ENCODE assay signal across 8 cellular contexts in genomic region chr11:11787305-11788066, GRCh38. TPM values are rescaled to one million over a fixed set of nuclear protein-coding genes. Genes with fewer than 3 reads are reported as not detected.
DNase-seq lines count a peak whose midpoint lies in the region; ATAC-seq and TF ChIP-seq lines count a peak whose summit lies in the region.

No MANE protein-coding gene starts in this region.

- H3K9me3 Mint-ChIP-seq in neural crest cell = no peaks in the 10 kb centered on the region

- peaks cover 5% of the 10 kb centered on the region for H3K4me1 Mint-ChIP-seq in neural crest cell

- no peaks in the 10 kb centered on the region for H3K36me3 ChIP-seq in IMR-90 (ENCODE audit: control insufficient read depth, insufficient read depth, low read length)
- no peaks in the 10 kb centered on the region for H3K36me3 ChIP-seq in PC-9 (ENCODE audit: low read depth)
- no peaks in the 10 kb centered on the region for H3K36me3 ChIP-seq in fibroblast of lung (ENCODE audit: control insufficient read depth, insufficient read depth, low read length)

- in situ Hi-C loops in IMR-90 (cut with MboI; ENCODE audit: low sequenced_read_pairs) = loop anchor here (5.0 kb wide), 3 partner anchors 760 to 995 kb away; no protein-coding TSS in a partner anchor

- H3K4me1 ChIP-seq in IMR-90 (ENCODE audit: control insufficient read depth, insufficient read depth, low read length) = no peaks in the 10 kb centered on the region
- no peaks in the 10 kb centered on the region for H3K4me1 ChIP-seq in PC-9 (replicated peaks; ENCODE audit: insufficient read depth)
- no peaks in the 10 kb centered on the region for H3K4me1 ChIP-seq in fibroblast of lung (ENCODE audit: control insufficient read depth, extremely low read depth, insufficient read depth, low read length)

- H3K9ac ChIP-seq in IMR-90 (ENCODE audit: low read depth, low read length) = no peak overlapping the region
- no peak overlapping the region for H3K9ac ChIP-seq in fibroblast of lung (ENCODE audit: insufficient read depth, low read length)

- H3K9me1 ChIP-seq in IMR-90 (ENCODE audit: insufficient read depth, low read length) = no peaks in the 10 kb centered on the region

- intact Hi-C loops in IMR-90 (cut with micrococcal nuclease) (loop anchor here (1.0 to 10.0 kb wide), 7 partner anchors 523 to 1017 kb away; partner anchors contain the start of gene ZBED5), PC-9 (cut with micrococcal nuclease; ENCODE audit: unreplicated experiment) (loop anchor here (1.0 to 5.0 kb wide), 3 partner anchors 759 to 1017 kb away; no protein-coding TSS in a partner anchor)

- no peak overlapping the region for H3K4me3 Mint-ChIP-seq in neural crest cell

- H3K4me2 ChIP-seq in IMR-90 (ENCODE audit: low read depth, low read length) (no peak overlapping the region), PC-9 (no peak overlapping the region), fibroblast of lung (ENCODE audit: extremely low read depth, insufficient read depth, low read length) (no peak overlapping the region)

- POLR2A ChIA-PET in IMR-90 (lab: Charles Lee; ENCODE audit: unreplicated experiment) = interaction anchor here (1.0 kb wide), 1 partner anchor 854 kb away, joined by 3 read pairs; no protein-coding TSS in a partner anchor
- POLR2A ChIA-PET in PC-9 (lab: Charles Lee; ENCODE audit: unreplicated experiment) = no interaction called here

- no peak overlapping the region for H3K27ac Mint-ChIP-seq in neural crest cell (ENCODE audit: unreplicated experiment)

- DNase-seq in 8988T (peak; percentile 12), IMR-90 (peak; percentile 70), PC-9 (peak; percentile 41 to 46), fibroblast of lung (ENCODE audit: low read depth in 2 of 2) (peak; percentile 53 to 78), neural crest cell (ENCODE audit: low read depth, low spot score) (peak; percentile 86), stromal cell of bone marrow (ENCODE audit: low read depth) (peak; percentile 35)
- peak; percentile 66 for DNase-seq in activated T-cell treated with anti-CD3 and anti-CD28 coated beads, Interleukin-2, amount 50 U/mL, for 1 hour

- TF ChIP-seq CTCF in IMR-90 (conservative IDR thresholded peaks at IDR 0.05; ENCODE audit: low read depth, low read length) = peak; percentile 94
- TF ChIP-seq CTCF in PC-9 (conservative IDR thresholded peaks at IDR 0.05) = peak; percentile 79
- peak; percentile 87 to 88 for TF ChIP-seq CTCF in fibroblast of lung (conservative IDR thresholded peaks at IDR 0.05 in 1 of 2, IDR thresholded peaks at IDR 0.05 in 1 of 2; ENCODE audit: low read depth in 1 of 2, low read length in 2 of 2)
- peak; percentile 97 for TF ChIP-seq CTCF in neural crest cell (conservative IDR thresholded peaks at IDR 0.05)

- H3K9me3 ChIP-seq in IMR-90 (ENCODE audit: control insufficient read depth, insufficient read depth, low read length) (no peaks in the 10 kb centered on the region), PC-9 (ENCODE audit: insufficient read depth, low read depth) (no peaks in the 10 kb centered on the region), fibroblast of lung (ENCODE audit: control insufficient read depth, insufficient read depth, low read depth, low read length) (no peaks in the 10 kb centered on the region)

- H3K27me3 Mint-ChIP-seq in neural crest cell (ENCODE audit: low read depth) = no peaks in the 10 kb centered on the region

- H3K79me1 ChIP-seq in IMR-90 (ENCODE audit: low read depth in 1 of 2, low read length in 2 of 2) = no peaks in the 10 kb centered on the region

- no peak for TF ChIP-seq POLR2A in IMR-90 (IDR thresholded peaks at IDR 0.05; ENCODE audit: low read depth, low read length)

- no peaks in the 10 kb centered on the region for H3K9me2 ChIP-seq in PC-9 (ENCODE audit: insufficient read depth)

- H3K27ac ChIP-seq in IMR-90 (ENCODE audit: insufficient read depth, low read length) = no peak overlapping the region
- no peak overlapping the region for H3K27ac ChIP-seq in PC-9
- no peak overlapping the region for H3K27ac ChIP-seq in fibroblast of lung (ENCODE audit: insufficient read depth, low read length)

- H4K20me1 ChIP-seq in IMR-90 (ENCODE audit: insufficient read depth, low read length) (no peaks in the 10 kb centered on the region), PC-9 (ENCODE audit: insufficient read depth) (no peaks in the 10 kb centered on the region), fibroblast of lung (ENCODE audit: control insufficient read depth, extremely low read depth, insufficient read depth, low read length) (no peaks in the 10 kb centered on the region)

- H3K23ac ChIP-seq in IMR-90 (ENCODE audit: low read depth, low read length) = no peak overlapping the region

- H3K4me3 ChIP-seq in IMR-90 (ENCODE audit: insufficient read depth, low read depth, low read length) (no peak overlapping the region), PC-9 (no peak overlapping the region), fibroblast of lung (replicated peaks in 1 of 4; ENCODE audit: control extremely low read depth in 1 of 4, insufficient read depth in 1 of 4, low read depth in 3 of 4, low read length in 4 of 4) (no peak overlapping the region)

- peak; percentile 95 for TF ChIP-seq RAD21 in IMR-90 (IDR thresholded peaks at IDR 0.05; ENCODE audit: low read length)

- ATAC-seq in GM18498 (IDR thresholded peaks at IDR 0.05; ENCODE audit: unreplicated experiment) (peak; percentile 70), IMR-90 (ENCODE audit: low read depth) (peak; percentile 96)

- no peak overlapping the region for H3K14ac ChIP-seq in IMR-90 (replicated peaks; ENCODE audit: low read depth, low read length)

- no peak overlapping the region for H3K18ac ChIP-seq in IMR-90 (ENCODE audit: low read depth, low read length)

- CTCF ChIA-PET in IMR-90 (lab: Yijun Ruan, JAX) = interaction anchor here (0.7 to 2.5 kb wide), 14 partner anchors 11 to 1017 kb away, joined by 3 to 13 read pairs (median 4); no protein-coding TSS in a partner anchor
- CTCF ChIA-PET in PC-9 (lab: Charles Lee) = interaction anchor here (1.1 to 2.7 kb wide), 4 partner anchors 257 to 1017 kb away, joined by 5 to 20 read pairs (median 8); no protein-coding TSS in a partner anchor

- no peaks in the 10 kb centered on the region for H3K36me3 Mint-ChIP-seq in neural crest cell (ENCODE audit: low read depth)

- H4K5ac ChIP-seq in IMR-90 (ENCODE audit: low read depth, low read length) = no peak overlapping the region

- H2AFZ ChIP-seq in IMR-90 (replicated peaks; ENCODE audit: low read length, poor library complexity) (peak overlapping the region; percentile 10), PC-9 (no peak overlapping the region), fibroblast of lung (ENCODE audit: low read length) (no peak overlapping the region)

- H3K56ac ChIP-seq in IMR-90 (ENCODE audit: extremely low read depth, insufficient read depth, low read length) = no peak overlapping the region

- H2BK120ac ChIP-seq in IMR-90 (ENCODE audit: low read depth, low read length) = no peak overlapping the region

- H2AK5ac ChIP-seq in IMR-90 (ENCODE audit: low read depth, low read length) = no peak overlapping the region

- no peaks in the 10 kb centered on the region for H3F3A ChIP-seq in PC-9 (ENCODE audit: insufficient read depth, low read depth)

- H3K27me3 ChIP-seq in IMR-90 (ENCODE audit: control insufficient read depth, insufficient read depth, low read length) = peaks cover 13% of the 10 kb centered on the region
- peaks cover 10% of the 10 kb centered on the region; the same call in 1 of the 2 replicates for H3K27me3 ChIP-seq in PC-9 (ENCODE audit: insufficient read depth, low read depth)
- no peaks in the 10 kb centered on the region for H3K27me3 ChIP-seq in fibroblast of lung (ENCODE audit: control insufficient read depth, insufficient read depth, low read length)

- no CpG with 5 or more reads among the region's 7 CpGs for WGBS in IMR-90 (ENCODE audit: extremely low coverage in 2 of 2, insufficient read length in 1 of 2), 2 experiments

- H4K91ac ChIP-seq in IMR-90 (ENCODE audit: insufficient read depth, low read depth, low read length) = no peak overlapping the region

- no TSS peak for BruUV-seq in IMR-90 (replicated peaks; lab: Mats Ljungman, UMichigan)
- BruUV-seq in PC-9 (replicated peaks; lab: Mats Ljungman, UMichigan) = no TSS peak

- no peak overlapping the region for H2BK15ac ChIP-seq in IMR-90 (ENCODE audit: low read depth, low read length)

- no peak overlapping the region for H3K4ac ChIP-seq in IMR-90 (ENCODE audit: low read depth, low read length)

- dilution Hi-C loops in IMR-90 (cut with HindIII; ENCODE audit: low sequenced_read_pairs, unreplicated experiment) = no loop called here

- no peak overlapping the region for H2AK9ac ChIP-seq in IMR-90 (replicated peaks; ENCODE audit: low read depth, low read length, poor library complexity)

- H4K8ac ChIP-seq in IMR-90 (ENCODE audit: low read depth in 2 of 2, low read length in 2 of 2) = no peak overlapping the region

- H2BK20ac ChIP-seq in IMR-90 (ENCODE audit: low read depth, low read length) = no peak overlapping the region

- H3K79me2 ChIP-seq in PC-9 (ENCODE audit: low read depth) = no peaks in the 10 kb centered on the region
- H3K79me2 ChIP-seq in fibroblast of lung (ENCODE audit: control insufficient read depth, insufficient read depth, low read length) = no peaks in the 10 kb centered on the region

- H2BK5ac ChIP-seq in IMR-90 (ENCODE audit: low read depth, low read length, poor library complexity, severe bottlenecking) = no peak overlapping the region

TF ChIP-seq in IMR-90, 13 proteins besides CTCF, POLR2A, EP300 and RAD21:
- TF ChIP-seq RCOR1 (IDR thresholded peaks at IDR 0.05; ENCODE audit: insufficient replicate concordance, low read length) (no peak), FOS (IDR thresholded peaks at IDR 0.05; ENCODE audit: low read depth, low read length) (no peak), SMC3 (IDR thresholded peaks at IDR 0.05; ENCODE audit: low read depth, low read length) (peak; percentile 91)
- TF ChIP-seq, protein P1, sequence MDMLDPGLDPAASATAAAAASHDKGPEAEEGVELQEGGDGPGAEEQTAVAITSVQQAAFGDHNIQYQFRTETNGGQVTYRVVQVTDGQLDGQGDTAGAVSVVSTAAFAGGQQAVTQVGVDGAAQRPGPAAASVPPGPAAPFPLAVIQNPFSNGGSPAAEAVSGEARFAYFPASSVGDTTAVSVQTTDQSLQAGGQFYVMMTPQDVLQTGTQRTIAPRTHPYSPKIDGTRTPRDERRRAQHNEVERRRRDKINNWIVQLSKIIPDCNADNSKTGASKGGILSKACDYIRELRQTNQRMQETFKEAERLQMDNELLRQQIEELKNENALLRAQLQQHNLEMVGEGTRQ (IDR thresholded peaks at IDR 0.05; ENCODE audit: low read depth, low read length) = no peak
TF ChIP-seq in IMR-90: peak in this region for 1.

RNA-seq across cellular contexts. Expression of gene USP47, which starts 54.3 kb away (rescaled TPM):
- total RNA-seq in IMR-90 (2012; rRNA removed) (110 and 117 TPM in 2 replicates), PC-9 (2021) (22.4 and 24.2 TPM in 2 replicates), fibroblast of lung (97.8 and 162 TPM in 2 replicates), neural crest cell (58.9 and 59.4 TPM in 2 replicates)
- polyA plus RNA-seq in IMR-90 (2012; rRNA removed) (12.4 and 15.0 TPM in 2 replicates), fibroblast of lung (26.2 and 40.3 TPM in 2 replicates)
- polyA plus RNA-seq in IMR-90 (2012; cell fraction: cytosol; rRNA removed) = 3.8 and 5.9 TPM in 2 replicates
- polyA plus RNA-seq in IMR-90 (2012; cell fraction: nucleus; rRNA removed; ENCODE audit: low replicate concordance) = 5.9 and 41.8 TPM in 2 replicates
- polyA plus RNA-seq in fibroblast of lung (2012) = 31.7 and 42.0 TPM in 2 replicates
- polyA minus RNA-seq in fibroblast of lung (ENCODE audit: low replicate concordance) = 8.6 and 10.3 TPM in 2 replicates

Comparison
In these comparisons a context has a peak if more than half of its experiments do, and no peak if none do; other contexts are left out.
1. DNase-seq: peak in every context shown above with its lines; median percentile 86 in neural crest cell; 70 in IMR-90; 66 in activated T-cell treated with anti-CD3 and anti-CD28 coated beads, Interleukin-2, amount 50 U/mL, for 1 hour; 66 in fibroblast of lung; 44 in PC-9; 35 in stromal cell of bone marrow; 12 in 8988T.